In genomic region chr2:120921457-120921856, GRCh38 we compare ENCODE assay signal across 20 cellular contexts.
"Had no signal": no experiment of that assay in that cellular context is flagged by ENCODE, and none has a peak within 500 bp of the region (broad histone marks: within the 10 kb centered on the region; RNA-seq: fewer than 3 reads in every experiment).

No MANE protein-coding gene starts in this region.

- H3K27me3 ChIP-seq: neutrophil, tibial nerve had no signal

- H3K9me3 Mint-ChIP-seq: activated CD4-positive, alpha-beta T cell treated with anti-CD3 and anti-CD28 coated beads, Interleukin-2, amount 10 ng/mL, durations not matched to agents 24 days and 14 days; activated naive CD8-positive, alpha-beta T cell treated with anti-CD3 and anti-CD28 coated beads, Interleukin-2, amount 10 ng/mL, durations not matched to agents 7 days and 5 days; activated T-cell treated with anti-CD3 and anti-CD28 coated beads, Interleukin-2, amount 50 U/mL, for 24 hours; activated T-helper 2 cell treated with anti-CD3 and anti-CD28 coated beads, Interferon-gamma antibody, Interleukin-2, Interleukin-4, amounts not matched to agents 10 μg/mL and 5 μg/mL and 100 μg/mL, durations not matched to agents 14 hours and 24 hours and 36 hours; naive B cell had no signal

- H3K4me1 Mint-ChIP-seq: activated CD4-positive, alpha-beta T cell treated with anti-CD3 and anti-CD28 coated beads, Interleukin-2, amount 10 ng/mL, durations not matched to agents 24 days and 14 days; activated naive CD8-positive, alpha-beta T cell treated with anti-CD3 and anti-CD28 coated beads, Interleukin-2, amount 10 ng/mL, durations not matched to agents 7 days and 5 days; naive B cell had no signal

- H3K27ac ChIP-seq: neutrophil had no signal

- DNase-seq: activated CD4-positive, alpha-beta T cell treated with anti-CD3 and anti-CD28 coated beads, Interleukin-2, amount 10 ng/mL, durations not matched to agents 24 days and 14 days; activated CD8-positive, alpha-beta T cell treated with anti-CD3 and anti-CD28 coated beads, Interleukin-2, amount 10 ng/mL, durations not matched to agents 7 days and 5 days; activated naive CD4-positive, alpha-beta T cell treated with Interleukin-2 at 50 U/mL for 16 hours; activated naive CD8-positive, alpha-beta T cell treated with anti-CD3 and anti-CD28 coated beads, Interleukin-2, amount 10 ng/mL, durations not matched to agents 7 days and 5 days; activated T-cell treated with anti-CD3 and anti-CD28 coated beads, Interleukin-2, amount 50 U/mL, for 24 hours; amygdala; caudate nucleus; erythroblast; foreskin melanocyte; glutamatergic neuron; hippocampal formation; left cardiac atrium; naive B cell; stimulated activated CD8-positive, alpha-beta memory T cell treated with anti-CD3 and anti-CD28 coated beads, Interleukin-4, amount 100 ng/mL, for 48 hours; stimulated activated naive CD4-positive, alpha-beta T cell; T1000 had no signal

- H3K27me3 Mint-ChIP-seq: activated CD4-positive, alpha-beta T cell treated with anti-CD3 and anti-CD28 coated beads, Interleukin-2, amount 10 ng/mL, durations not matched to agents 24 days and 14 days; activated naive CD8-positive, alpha-beta T cell treated with anti-CD3 and anti-CD28 coated beads, Interleukin-2, amount 10 ng/mL, durations not matched to agents 7 days and 5 days; activated T-cell treated with anti-CD3 and anti-CD28 coated beads, Interleukin-2, amount 50 U/mL, for 24 hours; brain had no signal

- H3K36me3 Mint-ChIP-seq: activated naive CD8-positive, alpha-beta T cell treated with anti-CD3 and anti-CD28 coated beads, Interleukin-2, amount 10 ng/mL, durations not matched to agents 7 days and 5 days; brain; naive B cell had no signal

- ATAC-seq: activated CD8-positive, alpha-beta T cell treated with anti-CD3 and anti-CD28 coated beads, Interleukin-2, amount 10 ng/mL, durations not matched to agents 7 days and 5 days had no signal

- H3K4me3 ChIP-seq: tibial nerve had no signal

- H3K27ac Mint-ChIP-seq: activated CD4-positive, alpha-beta T cell treated with anti-CD3 and anti-CD28 coated beads, Interleukin-2, amount 10 ng/mL, durations not matched to agents 24 days and 14 days; activated CD8-positive, alpha-beta T cell treated with anti-CD3 and anti-CD28 coated beads, Interleukin-2, amount 10 ng/mL, durations not matched to agents 7 days and 5 days; activated naive CD8-positive, alpha-beta T cell treated with anti-CD3 and anti-CD28 coated beads, Interleukin-2, amount 10 ng/mL, durations not matched to agents 7 days and 5 days; activated T-cell treated with anti-CD3 and anti-CD28 coated beads, Interleukin-2, amount 50 U/mL, for 24 hours; activated T-helper 2 cell treated with anti-CD3 and anti-CD28 coated beads, Interferon-gamma antibody, Interleukin-2, Interleukin-4, amounts not matched to agents 10 μg/mL and 5 μg/mL and 100 μg/mL, durations not matched to agents 14 hours and 24 hours and 36 hours; naive B cell had no signal

- H3K4me3 Mint-ChIP-seq: activated CD4-positive, alpha-beta T cell treated with anti-CD3 and anti-CD28 coated beads, Interleukin-2, amount 10 ng/mL, durations not matched to agents 24 days and 14 days; activated CD8-positive, alpha-beta T cell treated with anti-CD3 and anti-CD28 coated beads, Interleukin-2, amount 10 ng/mL, durations not matched to agents 7 days and 5 days; activated naive CD8-positive, alpha-beta T cell treated with anti-CD3 and anti-CD28 coated beads, Interleukin-2, amount 10 ng/mL, durations not matched to agents 7 days and 5 days; activated T-cell treated with anti-CD3 and anti-CD28 coated beads, Interleukin-2, amount 50 U/mL, for 24 hours; brain; naive B cell had no signal

- H3K36me3 ChIP-seq: neutrophil, tibial nerve had no signal

- H3K9me3 ChIP-seq: neutrophil, tibial nerve had no signal
